In genomic region chr16:50467943-50468748, GRCh38 we compare ENCODE assay signal across 9 cellular contexts.
A peak's percentile ranks its signal among the peaks of the same experiment; 100 is the strongest.
DNase-seq lines count a peak whose midpoint lies in the region; ATAC-seq, FAIRE-seq and TF ChIP-seq lines count a peak whose summit lies in the region.
"Had no signal": no experiment of that assay in that cellular context is flagged by ENCODE, and none has a peak within 500 bp of the region (broad histone marks: within the 10 kb centered on the region; RNA-seq: fewer than 3 reads in every experiment).

No MANE protein-coding gene starts in this region.

- H2BK12ac ChIP-seq in trophoblast cell (ENCODE audit: low read length), result no peak overlapping the region

- intact Hi-C loops in endothelial cell of umbilical vein (cut with micrococcal nuclease), result no loop called here

- TF ChIP-seq POLR2A in endothelial cell of umbilical vein (IDR thresholded peaks at IDR 0.05; ENCODE audit: low read depth, low read length), result no peak

- H3K4me1 Mint-ChIP-seq in activated naive CD4-positive, alpha-beta T cell treated with anti-CD3 and anti-CD28 coated beads, Interleukin-2, amount 10 ng/mL, durations not matched to agents 7 days and 5 days, result peaks cover 5% of the 10 kb centered on the region

- H3K9me3 Mint-ChIP-seq in activated naive CD4-positive, alpha-beta T cell treated with anti-CD3 and anti-CD28 coated beads, Interleukin-2, amount 10 ng/mL, durations not matched to agents 7 days and 5 days, result no peaks in the 10 kb centered on the region
- H3K9me3 Mint-ChIP-seq: activated B cell treated with CpG ODN at 0.5 μM for 24 hours had no signal

- WGBS in trophoblast cell (ENCODE audit: extremely low coverage, insufficient coverage, insufficient read length), result no CpG with 5 or more reads among the region's 68 CpGs

- no TSS peak for BruUV-seq in endothelial cell of umbilical vein (replicated peaks; lab: Mats Ljungman, UMichigan)

- H3K79me1 ChIP-seq in trophoblast cell (ENCODE audit: low read length), result peaks cover 5% of the 10 kb centered on the region

- no peaks in the 10 kb centered on the region for H3K79me2 ChIP-seq in endothelial cell of umbilical vein (ENCODE audit: control insufficient read depth, insufficient read depth, low read length)
- H3K79me2 ChIP-seq in trophoblast cell (ENCODE audit: control insufficient read depth, insufficient read depth, low read length, poor library complexity), result no peaks in the 10 kb centered on the region

- no peak for FAIRE-seq in endothelial cell of umbilical vein (lab: Jason Lieb, UNC)

- no peak overlapping the region for H3K27ac Mint-ChIP-seq in activated naive CD4-positive, alpha-beta T cell treated with anti-CD3 and anti-CD28 coated beads, Interleukin-2, amount 10 ng/mL, durations not matched to agents 7 days and 5 days
- H3K27ac Mint-ChIP-seq: activated B cell treated with CpG ODN at 0.5 μM for 24 hours had no signal

- ATAC-seq in GM21526 (IDR thresholded peaks at IDR 0.05; ENCODE audit: low FRiP score, unreplicated experiment) (no peak), GM19324 (IDR thresholded peaks at IDR 0.05; ENCODE audit: low FRiP score, unreplicated experiment) (no peak), GM21786 (IDR thresholded peaks at IDR 0.05; ENCODE audit: unreplicated experiment) (no peak)

- H3K14ac ChIP-seq in trophoblast cell (ENCODE audit: low read length), result no peak overlapping the region

- H3K4me3 Mint-ChIP-seq in activated naive CD4-positive, alpha-beta T cell treated with anti-CD3 and anti-CD28 coated beads, Interleukin-2, amount 10 ng/mL, durations not matched to agents 7 days and 5 days, result peak overlapping the region; percentile 35

- dilution Hi-C loops in endothelial cell of umbilical vein (cut with MboI; ENCODE audit: extremely low pct_ligation_motif_present, low sequenced_read_pairs), result no loop called here

- H3K9ac ChIP-seq in NT2/D1 (ENCODE audit: insufficient read length, low read depth) (peak overlapping the region; percentile 44), endothelial cell of umbilical vein (replicated peaks; ENCODE audit: extremely low read depth, insufficient read depth, low read length) (no peak overlapping the region), trophoblast cell (ENCODE audit: low read length) (no peak overlapping the region)

- no peaks in the 10 kb centered on the region for H3K9me1 ChIP-seq in endothelial cell of umbilical vein (replicated peaks; ENCODE audit: control insufficient read depth, extremely low read depth, insufficient read depth, low read length)

- no peak overlapping the region for H3K23ac ChIP-seq in trophoblast cell (ENCODE audit: low read length)

- DNase-seq in activated naive CD4-positive, alpha-beta T cell treated with anti-CD3 and anti-CD28 coated beads, Interleukin-2, amount 10 ng/mL, durations not matched to agents 7 days and 5 days, result peak; percentile 23
- DNase-seq in activated naive CD4-positive, alpha-beta T cell treated with anti-CD3 and anti-CD28 coated beads, Interleukin-2, amount 50 U/mL, for 16 hours, result no peak
- DNase-seq in NT2/D1 (ENCODE audit: low read depth, low spot score), result no peak
- DNase-seq in endothelial cell of umbilical vein (ENCODE audit: low read depth, low spot score), result no peak
- DNase-seq in trophoblast cell, result peak; percentile 41 to 43
- DNase-seq: activated B cell treated with CpG ODN at 0.5 μM for 24 hours had no signal

- no peak overlapping the region for H3K4ac ChIP-seq in trophoblast cell (ENCODE audit: low read depth, low read length)

- peaks cover 55% of the 10 kb centered on the region for H3K27me3 ChIP-seq in NT2/D1 (ENCODE audit: insufficient read depth, insufficient read length)
- H3K27me3 ChIP-seq in endothelial cell of umbilical vein (ENCODE audit: control insufficient read depth in 2 of 2, insufficient read depth in 2 of 2, low read length in 2 of 2), result peaks cover 20 to 25% of the 10 kb centered on the region in 2 experiments
- no peaks in the 10 kb centered on the region for H3K27me3 ChIP-seq in trophoblast cell (ENCODE audit: insufficient read depth, low read length)

- H3K27me3 Mint-ChIP-seq in activated naive CD4-positive, alpha-beta T cell treated with anti-CD3 and anti-CD28 coated beads, Interleukin-2, amount 10 ng/mL, durations not matched to agents 7 days and 5 days, result peaks cover 50% of the 10 kb centered on the region

- H3K36me3 ChIP-seq in NT2/D1 (ENCODE audit: insufficient read depth, insufficient read length, low read length) (no peaks in the 10 kb centered on the region), endothelial cell of umbilical vein (ENCODE audit: control insufficient read depth in 2 of 2, extremely low read depth in 1 of 2, insufficient read depth in 2 of 2, low read length in 2 of 2) (no peaks in the 10 kb centered on the region), trophoblast cell (ENCODE audit: control insufficient read depth in 1 of 2, insufficient read depth in 2 of 2, low read length in 2 of 2) (no peaks in the 10 kb centered on the region)

- no peak overlapping the region for H4K12ac ChIP-seq in trophoblast cell (ENCODE audit: low read depth, low read length)

- peaks cover 14% of the 10 kb centered on the region for H3K9me3 ChIP-seq in NT2/D1 (ENCODE audit: insufficient read depth, low read length)
- H3K9me3 ChIP-seq in endothelial cell of umbilical vein (replicated peaks; ENCODE audit: control insufficient read depth, insufficient read depth, low read length), result no peaks in the 10 kb centered on the region
- H3K9me3 ChIP-seq in trophoblast cell (ENCODE audit: insufficient read depth, low read depth, low read length), result peaks cover 2% of the 10 kb centered on the region

- POLR2A ChIA-PET in endothelial cell of umbilical vein (lab: Charles Lee), result no interaction called here

- H3K4me2 ChIP-seq in endothelial cell of umbilical vein (ENCODE audit: insufficient read depth, low read length) (no peak overlapping the region), trophoblast cell (ENCODE audit: low read length) (peak overlapping the region; percentile 61)

- H3K27ac ChIP-seq in endothelial cell of umbilical vein (ENCODE audit: insufficient read depth, low read depth, low read length) (no peak overlapping the region), trophoblast cell (ENCODE audit: low read depth, low read length) (peak overlapping the region; percentile 6)

- H2BK120ac ChIP-seq in trophoblast cell (ENCODE audit: insufficient read depth, low read length, poor library complexity), result peak overlapping the region; percentile 26

- CTCF ChIA-PET in activated naive CD4-positive, alpha-beta T cell treated with anti-CD3 and anti-CD28 coated beads, Interleukin-2, amount 10 ng/mL, durations not matched to agents 7 days and 5 days (lab: Charles Lee), result no interaction called here
- CTCF ChIA-PET in endothelial cell of umbilical vein (lab: Charles Lee), result interaction anchor here (1.5 kb wide), 1 partner anchor 197 kb away, joined by 3 read pairs; no protein-coding TSS in a partner anchor

- H3K4me3 ChIP-seq in NT2/D1 (ENCODE audit: insufficient read length, low read depth) (peak overlapping the region; percentile 12), endothelial cell of umbilical vein (replicated peaks in 1 of 3; ENCODE audit: insufficient read depth in 1 of 3, low read depth in 1 of 3, low read length in 3 of 3) (no peak overlapping the region), trophoblast cell (ENCODE audit: low read depth, low read length) (peak overlapping the region; percentile 49)

- peak overlapping the region; percentile 7 for H4K8ac ChIP-seq in trophoblast cell (ENCODE audit: low read depth, low read length)

- no peaks in the 10 kb centered on the region for H4K20me1 ChIP-seq in endothelial cell of umbilical vein (replicated peaks; ENCODE audit: control insufficient read depth, extremely low read depth, insufficient read depth, low read length)

- peaks cover 8% of the 10 kb centered on the region for H3K4me1 ChIP-seq in NT2/D1 (ENCODE audit: insufficient read depth, insufficient read length)
- H3K4me1 ChIP-seq in endothelial cell of umbilical vein (ENCODE audit: control insufficient read depth, extremely low read depth, insufficient read depth, low read length), result no peaks in the 10 kb centered on the region
- peaks cover 16 to 32% of the 10 kb centered on the region in 2 experiments for H3K4me1 ChIP-seq in trophoblast cell (ENCODE audit: control insufficient read depth in 1 of 2, insufficient read depth in 2 of 2, low read length in 2 of 2)

- H2AFZ ChIP-seq in endothelial cell of umbilical vein (ENCODE audit: low read depth, low read length) (no peak overlapping the region), trophoblast cell (ENCODE audit: insufficient read depth, low read length, poor library complexity) (no peak overlapping the region)

- H3K36me3 Mint-ChIP-seq in activated naive CD4-positive, alpha-beta T cell treated with anti-CD3 and anti-CD28 coated beads, Interleukin-2, amount 10 ng/mL, durations not matched to agents 7 days and 5 days, result no peaks in the 10 kb centered on the region

- no peak overlapping the region for H2BK5ac ChIP-seq in trophoblast cell (ENCODE audit: low read depth, low read length, poor library complexity)

- no peak overlapping the region for H3K18ac ChIP-seq in trophoblast cell (ENCODE audit: low read length)

- H4K91ac ChIP-seq in trophoblast cell (ENCODE audit: low read depth, low read length), result peak overlapping the region; percentile 62

- H2AK5ac ChIP-seq in trophoblast cell (ENCODE audit: low read length), result no peak overlapping the region

- TF ChIP-seq CTCF in endothelial cell of umbilical vein (IDR thresholded peaks at IDR 0.05; ENCODE audit: extremely low read depth in 1 of 2, insufficient read depth in 1 of 2, low read depth in 1 of 2, low read length in 2 of 2), result no peak

TF ChIP-seq in endothelial cell of umbilical vein, 7 proteins besides CTCF, POLR2A, EP300 and RAD21:
- TF ChIP-seq EZH2 (IDR thresholded peaks at IDR 0.05; ENCODE audit: borderline replicate concordance, low read depth, low read length, severe bottlenecking), result peak; percentile 28
- no peak for TF ChIP-seq MYC (IDR thresholded peaks at IDR 0.05; ENCODE audit: low read depth, low read length)

Comparison
In these comparisons a context has a peak if more than half of its experiments do, and no peak if none do; other contexts are left out.
1. DNase-seq: peak in activated naive CD4-positive, alpha-beta T cell treated with anti-CD3 and anti-CD28 coated beads, Interleukin-2, amount 10 ng/mL, durations not matched to agents 7 days and 5 days (single experiment) and trophoblast cell (2 of 2); none in activated naive CD4-positive, alpha-beta T cell treated with anti-CD3 and anti-CD28 coated beads, Interleukin-2, amount 50 U/mL, for 16 hours (single experiment), NT2/D1 (single experiment) and endothelial cell of umbilical vein (single experiment).
2. H3K4me3 ChIP-seq: peak in NT2/D1 (single experiment) and trophoblast cell (single experiment); none in endothelial cell of umbilical vein (0 of 3).